1 cellular context compared by ENCODE assay signal in genomic region chr15:90086868-90087268, GRCh38.
TF ChIP-seq lines count a peak whose summit lies in the region.

No MANE protein-coding gene starts in this region.

TF ChIP-seq in K562, 482 proteins besides CTCF, POLR2A, EP300 and RAD21 (continued from another document):
- no peak for TF ChIP-seq RBFOX2 (IDR thresholded peaks at IDR 0.05; ENCODE audit: low read depth, low read length)
- no peak for TF ChIP-seq SMAD4 (CRISPR knock-in tag; conservative IDR thresholded peaks at IDR 0.05)
- TF ChIP-seq IRF2 (CRISPR knock-in tag; IDR thresholded peaks at IDR 0.05) = no peak
- no peak for TF ChIP-seq BRF1 (IDR thresholded peaks at IDR 0.05; ENCODE audit: borderline replicate concordance, extremely low read depth, insufficient read length)
- no peak for TF ChIP-seq NFE2 (IDR thresholded peaks at IDR 0.05; ENCODE audit: low read depth)
- TF ChIP-seq AFF4 (CRISPR knock-in tag; IDR thresholded peaks at IDR 0.05) = 0 out of 2 replicates have a peak, but pooled peaks have one; percentile 27
- TF ChIP-seq ZNF764 (CRISPR knock-in tag; IDR thresholded peaks at IDR 0.05; ENCODE audit: low read depth) = no peak
- TF ChIP-seq ZNF395 (CRISPR knock-in tag; IDR thresholded peaks at IDR 0.05) = no peak
- peak; percentile 49; the same call in 1 of the 2 replicates for TF ChIP-seq STAG1 (CRISPR knock-in tag; IDR thresholded peaks at IDR 0.05; ENCODE audit: borderline replicate concordance)
- no peak for TF ChIP-seq POLR2G (IDR thresholded peaks at IDR 0.05; ENCODE audit: low read depth, low read length)
- no peak for TF ChIP-seq FOS (IDR thresholded peaks at IDR 0.05; ENCODE audit: extremely low read depth, insufficient read length)
- 0 out of 2 replicates have a peak, but pooled peaks have one; percentile 12 for TF ChIP-seq DEAF1 (CRISPR knock-in tag; IDR thresholded peaks at IDR 0.05)
- TF ChIP-seq BDP1 (IDR thresholded peaks at IDR 0.05; ENCODE audit: insufficient read depth, insufficient read length) = no peak
- no peak for TF ChIP-seq NCOR1 (IDR thresholded peaks at IDR 0.05)
- no peak for TF ChIP-seq MYBL2 (IDR thresholded peaks at IDR 0.05; ENCODE audit: low read depth)
- TF ChIP-seq MYBL2 (CRISPR knock-in tag; IDR thresholded peaks at IDR 0.05; ENCODE audit: borderline replicate concordance) = no peak
- no peak for TF ChIP-seq HDAC8 (tag; IDR thresholded peaks at IDR 0.05)
- TF ChIP-seq ZNF431 (CRISPR knock-in tag; IDR thresholded peaks at IDR 0.05) = no peak
- no peak for TF ChIP-seq HDGF (IDR thresholded peaks at IDR 0.05)
- TF ChIP-seq ZNF699 (CRISPR knock-in tag; IDR thresholded peaks at IDR 0.05; ENCODE audit: insufficient replicate concordance) = no peak
- TF ChIP-seq DDX20 (tag; IDR thresholded peaks at IDR 0.05; ENCODE audit: low read depth) = no peak
- peak; percentile 30; the same call in 1 of the 2 replicates for TF ChIP-seq GABPB1 (CRISPR knock-in tag; IDR thresholded peaks at IDR 0.05)
- TF ChIP-seq PCBP2 (IDR thresholded peaks at IDR 0.05; ENCODE audit: low read depth, low read length, poor library complexity, severe bottlenecking) = no peak
- TF ChIP-seq NFRKB (IDR thresholded peaks at IDR 0.05; ENCODE audit: low read depth) = no peak
- TF ChIP-seq ZNF324 (CRISPR knock-in tag; IDR thresholded peaks at IDR 0.05) = no peak
- TF ChIP-seq SMARCA4 (IDR thresholded peaks at IDR 0.05) = no peak
- TF ChIP-seq MCM5 (IDR thresholded peaks at IDR 0.05; ENCODE audit: low read depth) = no peak
- TF ChIP-seq RBM39 (optimal IDR thresholded peaks at IDR 0.05; ENCODE audit: low read depth, low read length) = no peak
- TF ChIP-seq LCOR (CRISPR knock-in tag; IDR thresholded peaks at IDR 0.05) = 0 out of 2 replicates have a peak, but pooled peaks have one; percentile 40
- TF ChIP-seq ZNF347 (CRISPR knock-in tag; IDR thresholded peaks at IDR 0.05; ENCODE audit: low read depth) = no peak
- TF ChIP-seq UBTF (IDR thresholded peaks at IDR 0.05; ENCODE audit: borderline replicate concordance in 1 of 2, low read depth in 2 of 2, low read length in 2 of 2) = no peak
- TF ChIP-seq HOXB6 (CRISPR knock-in tag; IDR thresholded peaks at IDR 0.05; ENCODE audit: borderline replicate concordance) = no peak
- no peak for TF ChIP-seq MAZ (CRISPR knock-in tag; conservative IDR thresholded peaks at IDR 0.05 in 1 of 2, IDR thresholded peaks at IDR 0.05 in 1 of 2)
- no peak for TF ChIP-seq CUX1 (CRISPR knock-in tag; IDR thresholded peaks at IDR 0.05)
- no peak for TF ChIP-seq ZNF133 (CRISPR knock-in tag; IDR thresholded peaks at IDR 0.05)
- no peak for TF ChIP-seq PHTF2 (CRISPR knock-in tag; IDR thresholded peaks at IDR 0.05)
- no peak for TF ChIP-seq ZNF12 (CRISPR knock-in tag; IDR thresholded peaks at IDR 0.05)
- no peak for TF ChIP-seq ZBTB9 (CRISPR knock-in tag; IDR thresholded peaks at IDR 0.05)
- no peak for TF ChIP-seq TEAD4 (IDR thresholded peaks at IDR 0.05; ENCODE audit: low read length)
- no peak for TF ChIP-seq TEAD4 (CRISPR knock-in tag; IDR thresholded peaks at IDR 0.05; ENCODE audit: borderline replicate concordance)
- no peak for TF ChIP-seq CCNT2 (IDR thresholded peaks at IDR 0.05; ENCODE audit: borderline replicate concordance, extremely low read depth, insufficient read length, low read depth, low read length)
- TF ChIP-seq ZNF780A (CRISPR knock-in tag; IDR thresholded peaks at IDR 0.05) = no peak
- TF ChIP-seq ZNF174 (CRISPR knock-in tag; IDR thresholded peaks at IDR 0.05) = no peak
- no peak for TF ChIP-seq DACH1 (IDR thresholded peaks at IDR 0.05; ENCODE audit: partially characterized antibody)
- TF ChIP-seq PREB (CRISPR knock-in tag; IDR thresholded peaks at IDR 0.05) = peak; percentile 91; the same call in 1 of the 2 replicates
- no peak for TF ChIP-seq POLR2H (tag; IDR thresholded peaks at IDR 0.05; ENCODE audit: low read depth)
- no peak for TF ChIP-seq COPS2 (conservative IDR thresholded peaks at IDR 0.05)
- peak; percentile 79 for TF ChIP-seq SMC3 (conservative IDR thresholded peaks at IDR 0.05; ENCODE audit: insufficient read depth, low read depth, low read length)
- no peak for TF ChIP-seq PURB (CRISPR knock-in tag; IDR thresholded peaks at IDR 0.05; ENCODE audit: low read depth)
